Comparison of ENCODE assay signal across 8 cellular contexts in the genomic region with DNA sequence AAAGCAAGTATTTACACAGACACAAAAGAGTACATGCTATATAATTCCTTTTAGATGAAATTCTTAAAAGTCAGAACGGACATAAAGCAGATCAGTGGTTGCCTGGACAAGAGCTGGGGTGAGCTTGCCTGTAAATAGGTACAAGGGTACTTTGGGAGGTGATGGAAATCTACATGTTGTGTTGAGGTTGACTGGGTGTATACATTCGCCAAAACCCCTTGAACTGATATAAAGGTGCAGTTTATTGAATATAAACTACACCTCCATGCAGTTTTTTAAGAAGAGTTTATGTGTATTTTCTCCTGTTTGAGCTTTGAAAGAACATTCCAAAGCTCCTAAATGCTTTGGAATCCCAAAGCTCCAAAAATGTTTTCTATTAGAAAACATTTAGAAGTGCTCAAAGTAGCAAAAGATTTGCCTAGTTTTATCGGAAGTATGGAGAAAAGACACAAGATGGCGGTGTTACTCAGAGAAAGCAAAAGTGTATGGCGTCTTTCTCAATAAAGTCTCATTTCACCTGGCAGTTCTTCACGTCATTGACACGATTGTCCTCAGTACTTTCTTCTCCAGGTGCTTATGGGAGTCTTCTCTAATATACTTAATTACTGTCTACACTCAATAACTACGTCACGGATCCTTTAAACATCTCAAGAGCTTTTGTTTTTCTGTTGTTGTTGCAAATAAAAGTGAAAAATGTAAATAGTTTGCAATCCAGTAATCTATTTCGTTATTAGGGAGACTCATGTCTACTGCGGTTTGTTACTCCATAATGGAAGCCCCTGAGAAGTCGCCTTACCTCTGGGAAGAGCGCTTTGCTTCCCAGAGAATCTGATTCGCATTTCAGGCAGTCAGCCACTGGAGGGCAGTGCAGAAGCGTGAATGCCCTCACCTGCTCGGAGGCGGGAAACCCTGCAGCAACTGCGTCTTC. TPM values are rescaled to one million over a fixed set of nuclear protein-coding genes. Genes with fewer than 3 reads are reported as not detected.
A peak's percentile ranks its signal among the peaks of the same experiment; 100 is the strongest.
DNase-seq lines count a peak whose midpoint lies in the region; ATAC-seq and TF ChIP-seq lines count a peak whose summit lies in the region.

No MANE protein-coding gene starts in this region.

- H3K36me3 ChIP-seq in GM06990 (ENCODE audit: control insufficient read depth, insufficient read depth, low read length) = no peaks in the 10 kb centered on the region

- H3K9me3 ChIP-seq in right cardiac atrium (ENCODE audit: control insufficient read depth, low read length) = no peaks in the 10 kb centered on the region

- 23% methylated on average over 18 of the region's 18 CpGs for WGBS in right cardiac atrium

- peak overlapping the region; percentile 28 for H3K4me3 ChIP-seq in GM06990 (replicated peaks; ENCODE audit: low read depth, low read length)
- peak overlapping the region; percentile 59 for H3K4me3 ChIP-seq in right cardiac atrium (ENCODE audit: low read length)
- H3K4me3 ChIP-seq in retinal pigment epithelial cell (ENCODE audit: low read length) = peak overlapping the region; percentile 23

- H3K27me3 ChIP-seq in GM06990 (replicated peaks; ENCODE audit: control insufficient read depth, insufficient read depth, low read length) = no peaks in the 10 kb centered on the region
- no peaks in the 10 kb centered on the region for H3K27me3 ChIP-seq in right cardiac atrium (ENCODE audit: control insufficient read depth, insufficient read depth)

- TF ChIP-seq CTCF in GM06990 (IDR thresholded peaks at IDR 0.05; ENCODE audit: insufficient read depth, low read length, poor library complexity, severe bottlenecking) (peak; percentile 82), retinal pigment epithelial cell (conservative IDR thresholded peaks at IDR 0.05; ENCODE audit: low read depth, low read length) (peak; percentile 90)

- DNase-seq in GM06990 (ENCODE audit: extremely low read depth, insufficient read length) (peak; percentile 34), NCI-H1105 treated with DMSO at 0.1 percent for 48 hours (lab: John Stamatoyannopoulos, UW) (peak; percentile 86), SW480 (ENCODE audit: low spot score) (peak; percentile 93), anterior cingulate cortex (lab: John Stamatoyannopoulos, UW) (peak in 53 of 58 donors; percentile 10 to 86 (median 56)), right cardiac atrium (peak; percentile 82 to 92 (median 88)), retinal pigment epithelial cell (ENCODE audit: low read depth) (peak; percentile 51)

- peak; percentile 82 for ATAC-seq in HG02588 (IDR thresholded peaks at IDR 0.05; ENCODE audit: unreplicated experiment)
- peak; percentile 94 to 95 for ATAC-seq in right cardiac atrium
- ATAC-seq in GM19324 (IDR thresholded peaks at IDR 0.05; ENCODE audit: low FRiP score, unreplicated experiment) = no peak

- intact Hi-C loops in right cardiac atrium (cut with DNase I) = loop anchor here in 3 of 4 donors (2.0 to 5.0 kb wide), 3 partner anchors 64 to 484 kb away; no protein-coding TSS in a partner anchor

- H3K4me1 ChIP-seq in right cardiac atrium (ENCODE audit: control insufficient read depth, insufficient read depth, low read length) = no peaks in the 10 kb centered on the region

- no peak overlapping the region for H3K27ac ChIP-seq in right cardiac atrium (ENCODE audit: low read length)

RNA-seq across cellular contexts. Expression of a gene that starts 14.7 kb away (rescaled TPM):
- 100 to 1,000 TPM in 1 of 4 donors, 10 to 100 TPM in 3; 72.3 to 126 (median 90.4) TPM for total RNA-seq in right cardiac atrium
- 329 TPM for polyA plus RNA-seq in right cardiac atrium

Comparison
In these comparisons a context has a peak if more than half of its experiments do, and no peak if none do; other contexts are left out.
1. DNase-seq: peak in every context shown above with its lines; median percentile 93 in SW480; 88 in right cardiac atrium; 86 in NCI-H1105 treated with DMSO at 0.1 percent for 48 hours; 56 in anterior cingulate cortex; 51 in retinal pigment epithelial cell; 34 in GM06990.